In genomic region chr3:35640186-35640584, GRCh38 we compare ENCODE assay signal across 15 cellular contexts. TPM values are rescaled to one million over a fixed set of nuclear protein-coding genes. Genes with fewer than 3 reads are reported as not detected.
DNase-seq lines count a peak whose midpoint lies in the region; ATAC-seq, FAIRE-seq and TF ChIP-seq lines count a peak whose summit lies in the region.
"Had no signal": no experiment of that assay in that cellular context is flagged by ENCODE, and none has a peak within 500 bp of the region (broad histone marks: within the 10 kb centered on the region; RNA-seq: fewer than 3 reads in every experiment).

No MANE protein-coding gene starts in this region.

- H4K8ac ChIP-seq in H1 (ENCODE audit: extremely low read depth, insufficient read depth, low read length): 0 out of 2 replicates have a peak overlapping the region, but pooled peaks have one; percentile 73

- H3K27ac ChIP-seq in A549 (peak overlapping the region in 1 of 2 experiments; percentile 45; a peak in 2 of 6 replicates), H1 (ENCODE audit: low read depth, low read length) (no peak overlapping the region)
- H3K27ac ChIP-seq: ovary, upper lobe of right lung had no signal

- H3K4me3 ChIP-seq in A549 (peak overlapping the region; percentile 58), H1 (ENCODE audit: extremely low read depth in 1 of 4, insufficient read depth in 2 of 4, low read depth in 3 of 4, low read length in 4 of 4) (peak overlapping the region; percentile 65 to 74 (median 68); a peak in 7 of 8 replicates)
- peak overlapping the region; percentile 89 for H3K4me3 ChIP-seq in Jurkat, Clone E6-1 (ENCODE audit: low read length)
- H3K4me3 ChIP-seq: ovary had no signal

- no peak overlapping the region for H3K23ac ChIP-seq in H1 (ENCODE audit: insufficient read length)

- H3K4me3 Mint-ChIP-seq in nephron progenitor cell: peak overlapping the region; percentile 94

- CTCF ChIA-PET in A549 (lab: Yijun Ruan, JAX): interaction anchor here (1.3 to 2.6 kb wide), 2 partner anchors 9 to 17 kb away, joined by 3 to 7 read pairs; no protein-coding TSS in a partner anchor
- CTCF ChIA-PET in H1 (lab: Charles Lee; ENCODE audit: partially characterized antibody): interaction anchor here (0.7 kb wide), 1 partner anchor 10 kb away, joined by 3 read pairs; no protein-coding TSS in a partner anchor
- CTCF ChIA-PET in HEK293T (lab: Yijun Ruan, JAX): no interaction called here

- no peaks in the 10 kb centered on the region for H3K4me1 ChIP-seq in A549
- peaks cover 0 to 7% (median 4%) of the 10 kb centered on the region in 4 experiments; a peak in 5 of 7 replicates for H3K4me1 ChIP-seq in H1 (replicated peaks in 1 of 4; ENCODE audit: control insufficient read depth in 3 of 4, insufficient read depth in 4 of 4, low read length in 3 of 4)
- H3K4me1 ChIP-seq: upper lobe of right lung had no signal

- H3K23me2 ChIP-seq in H1 (ENCODE audit: low read depth, low read length): peaks cover 11% of the 10 kb centered on the region; the same call in 1 of the 2 replicates

- H3K4me2 ChIP-seq in A549 (peak overlapping the region; percentile 98), H1 (ENCODE audit: insufficient read depth in 1 of 2, low read depth in 2 of 2, low read length in 2 of 2) (peak overlapping the region; percentile 96 to 100)

- no peaks in the 10 kb centered on the region for H3K79me2 ChIP-seq in H1 (ENCODE audit: control insufficient read depth in 1 of 2, insufficient read depth in 2 of 2, low read length in 2 of 2)

- H3K79me1 ChIP-seq in H1 (ENCODE audit: low read depth, low read length): no peaks in the 10 kb centered on the region

- peaks cover 63% of the 10 kb centered on the region for H3K27me3 Mint-ChIP-seq in nephron progenitor cell (ENCODE audit: low read depth, poor library complexity)

- H3K9me3 ChIP-seq in A549 (no peaks in the 10 kb centered on the region), H1 (ENCODE audit: insufficient read depth in 2 of 2, low read depth in 1 of 2, low read length in 1 of 2) (no peaks in the 10 kb centered on the region)
- H3K9me3 ChIP-seq: ovary, upper lobe of right lung had no signal

- POLR2A ChIA-PET in A549 (lab: Yijun Ruan, JAX): no interaction called here
- POLR2A ChIA-PET in H1 (lab: Charles Lee; ENCODE audit: partially characterized antibody): no interaction called here
- POLR2A ChIA-PET in HEK293T (lab: Yijun Ruan, JAX): no interaction called here

- TF ChIP-seq CTCF in A549 (IDR thresholded peaks at IDR 0.05): no peak
- TF ChIP-seq CTCF in H1 (IDR thresholded peaks at IDR 0.05; ENCODE audit: control extremely low read depth in 1 of 3, insufficient read depth in 1 of 3, low read depth in 1 of 3, low read length in 3 of 3): no peak
- no peak for TF ChIP-seq CTCF in nephron progenitor cell (IDR thresholded peaks at IDR 0.05)

- H2AFZ ChIP-seq in H1 (ENCODE audit: low read length): no peak overlapping the region

- H3K4ac ChIP-seq in H1 (replicated peaks; ENCODE audit: insufficient read length, low read depth, low read length): no peak overlapping the region

- H3K56ac ChIP-seq in H1 (replicated peaks; ENCODE audit: insufficient read length, low read depth, low read length): no peak overlapping the region

- no peak overlapping the region for H2BK12ac ChIP-seq in H1 (ENCODE audit: low read depth, low read length)

- TF ChIP-seq RAD21 in A549 (conservative IDR thresholded peaks at IDR 0.05 in 1 of 2, IDR thresholded peaks at IDR 0.05 in 1 of 2) (no peak), H1 (IDR thresholded peaks at IDR 0.05 in 1 of 2, conservative IDR thresholded peaks at IDR 0.05 in 1 of 2; ENCODE audit: low read depth in 2 of 2, low read length in 2 of 2) (no peak)

- H3K18ac ChIP-seq in H1 (ENCODE audit: extremely low read depth, low read length): no peak overlapping the region

- 41% methylated on average over 8 of the region's 8 CpGs for WGBS in A549 (ENCODE audit: missing lambda C conversion rate)
- 56% methylated on average over 8 of the region's 8 CpGs; no CpG with 5 or more reads in 1 of the 2 experiments for WGBS in H1 (ENCODE audit: extremely low coverage in 1 of 2, insufficient coverage in 1 of 2, insufficient read length in 1 of 2, insufficient replicate concordance in 2 of 2, low coverage in 1 of 2, low lambda C conversion rate in 2 of 2, missing lambda C conversion rate in 1 of 2), 2 experiments

- peaks cover 19 to 32% (median 30%) of the 10 kb centered on the region in 4 experiments for H3K27me3 ChIP-seq in H1 (replicated peaks in 1 of 4; ENCODE audit: control insufficient read depth in 3 of 4, extremely low read depth in 1 of 4, insufficient read depth in 3 of 4, low read length in 3 of 4)
- H3K27me3 ChIP-seq: ovary had no signal

- no peak overlapping the region for H4K91ac ChIP-seq in H1 (replicated peaks; ENCODE audit: insufficient read length, low read length)

- H3K9ac ChIP-seq in H1 (replicated peaks in 1 of 4; ENCODE audit: extremely low read depth in 1 of 4, low read depth in 3 of 4, low read length in 3 of 4): no peak overlapping the region

- ATAC-seq in A549: no peak

- intact Hi-C loops in posterior vena cava (cut with DNase I): loop anchor here in 1 of 2 donors (10.0 kb wide), 1 partner anchor 1135 kb away; no protein-coding TSS in a partner anchor

- DNase-seq in A549 (ENCODE audit: low read depth in 1 of 2, low spot score in 1 of 2) (no peak), H1 (ENCODE audit: low read depth in 1 of 2, low spot score in 2 of 2) (no peak), nephron progenitor cell (no peak), HEK293T (ENCODE audit: extremely low spot score) (no peak), posterior vena cava (ENCODE audit: low spot score) (no peak)
- DNase-seq in Jurkat, Clone E6-1 (ENCODE audit: low read depth, low spot score): no peak
- no peak for DNase-seq in stimulated activated CD8-positive, alpha-beta memory T cell treated with anti-CD3 and anti-CD28 coated beads, Interleukin-4, amount 100 ng/mL, for 48 hours
- DNase-seq in stimulated activated CD4-positive, alpha-beta T cell treated with anti-CD3 and anti-CD28 coated beads, Interleukin-2, amount 100 ng/mL, for 48 hours: no peak
- DNase-seq: activated CD4-positive, alpha-beta T cell treated with anti-CD3 and anti-CD28 coated beads for 4 hours; activated naive CD4-positive, alpha-beta T cell treated with anti-CD3 and anti-CD28 coated beads, Interleukin-2, amount 10 ng/mL, durations not matched to agents 7 days and 5 days; NCI-H1105; ovary had no signal

- no peaks in the 10 kb centered on the region for H3K36me3 Mint-ChIP-seq in nephron progenitor cell (ENCODE audit: low read depth)
- H3K36me3 Mint-ChIP-seq: activated naive CD4-positive, alpha-beta T cell treated with anti-CD3 and anti-CD28 coated beads, Interleukin-2, amount 10 ng/mL, durations not matched to agents 7 days and 5 days had no signal

- peaks cover 19% of the 10 kb centered on the region for H3K4me1 Mint-ChIP-seq in nephron progenitor cell

- no peak for TF ChIP-seq POLR2A in A549 (IDR thresholded peaks at IDR 0.05; ENCODE audit: low read length)
- TF ChIP-seq POLR2A in H1 (IDR thresholded peaks at IDR 0.05; ENCODE audit: control extremely low read depth in 1 of 2, low read depth in 2 of 2, low read length in 2 of 2): no peak

- H2BK120ac ChIP-seq in H1 (replicated peaks; ENCODE audit: low read depth, low read length): no peak overlapping the region

- no peak overlapping the region for H2AK5ac ChIP-seq in H1 (ENCODE audit: low read depth, low read length)

- peaks cover 5% of the 10 kb centered on the region for H3K9me3 Mint-ChIP-seq in nephron progenitor cell
- H3K9me3 Mint-ChIP-seq: activated naive CD4-positive, alpha-beta T cell treated with anti-CD3 and anti-CD28 coated beads, Interleukin-2, amount 10 ng/mL, durations not matched to agents 7 days and 5 days had no signal

- H2BK20ac ChIP-seq in H1 (ENCODE audit: low read length): no peak overlapping the region

- no peak overlapping the region for H4K5ac ChIP-seq in H1 (ENCODE audit: insufficient read length, low read depth, low read length)

- no peak for TF ChIP-seq EP300 in A549 (IDR thresholded peaks at IDR 0.05)
- TF ChIP-seq EP300 in H1 (IDR thresholded peaks at IDR 0.05; ENCODE audit: borderline replicate concordance in 1 of 2, low read depth in 2 of 2, low read length in 2 of 2): no peak

- H2BK15ac ChIP-seq in H1 (ENCODE audit: low read length): no peak overlapping the region

- no peak overlapping the region for H3K14ac ChIP-seq in H1 (ENCODE audit: insufficient read length)

- H3K36me3 ChIP-seq in H1 (ENCODE audit: control insufficient read depth in 2 of 4, insufficient read depth in 4 of 4, low read length in 3 of 4): no peaks in the 10 kb centered on the region
- H3K36me3 ChIP-seq: ovary, upper lobe of right lung had no signal

- FAIRE-seq in A549 (lab: Jason Lieb, UNC) (no peak), H1 (lab: Jason Lieb, UNC) (no peak)
- FAIRE-seq: islet of Langerhans had no signal

- no peak overlapping the region for H3K27ac Mint-ChIP-seq in nephron progenitor cell
- H3K27ac Mint-ChIP-seq: activated naive CD4-positive, alpha-beta T cell treated with anti-CD3 and anti-CD28 coated beads, Interleukin-2, amount 10 ng/mL, durations not matched to agents 7 days and 5 days had no signal

- H2BK5ac ChIP-seq in H1 (ENCODE audit: low read depth, low read length): no peak overlapping the region

- H4K20me1 ChIP-seq in H1 (replicated peaks in 1 of 2; ENCODE audit: control insufficient read depth in 1 of 2, insufficient read depth in 2 of 2, low read length in 2 of 2): peaks cover 0 to 3% of the 10 kb centered on the region in 2 experiments

TF ChIP-seq in H1, 55 proteins besides CTCF, POLR2A, EP300 and RAD21 (continues in another document):
- no peak for TF ChIP-seq SP1 (IDR thresholded peaks at IDR 0.05; ENCODE audit: low read depth, low read length)

TF ChIP-seq in HEK293T, 16 proteins besides CTCF, POLR2A, EP300 and RAD21 (continues in another document):
- TF ChIP-seq ARNT (IDR thresholded peaks at IDR 0.05): no peak
- no peak for TF ChIP-seq FOXA1 (IDR thresholded peaks at IDR 0.05)
- TF ChIP-seq ZNF384 (IDR thresholded peaks at IDR 0.05): no peak

RNA-seq across cellular contexts. Expression of gene ARPP21, which starts 0.9 kb away (rescaled TPM):
- polyA plus RNA-seq in A549 (2011; rRNA removed) (0.03 and 0.04 TPM in 2 replicates), A549 (2017; fragmentation: RNase III; extraction: RNeasy Plus Mini Kit Qiagen cat#74134 plus additional on column Dnase treatment) (not detected in 3 replicates), H1 (2011; rRNA removed) (not detected in 2 replicates)
- polyA plus RNA-seq in A549 (2012; cell fraction: cytosol; rRNA removed): 0.01 TPM in 1 of 2 replicates, not detected in the other
- polyA plus RNA-seq in A549 (2012; cell fraction: nucleus; rRNA removed): 0.01 TPM in 1 of 2 replicates, not detected in the other
- 0.83 and 1.3 TPM in 2 replicates for polyA minus RNA-seq in A549 (2011; rRNA and poly(A)+ RNA removed)
- polyA plus RNA-seq in Jurkat, Clone E6-1 (2012; ENCODE audit: insufficient read depth, insufficient read length): 80.0 TPM
- not detected in 2 replicates for total RNA-seq in H1 (2021; fragmentation: NEBNext Ultra II Directional; extraction: Animal tissue kit (Norgen Biotek cat#: 25700))
- not detected for polyA plus RNA-seq in H1 (2011; cell fraction: cytosol; rRNA removed)
- polyA plus RNA-seq in H1 (2011; cell fraction: nucleus; rRNA removed): not detected
- not detected in 4 replicates for polyA plus RNA-seq in H1 (2012, experiment 1 of 2)
- not detected for polyA plus RNA-seq in H1 (2012, experiment 2 of 2)
- polyA plus RNA-seq in H1 (2013, experiment 1 of 2): not detected
- polyA plus RNA-seq in H1 (2013, experiment 2 of 2): 0.11 TPM
- polyA minus RNA-seq in H1 (2011; rRNA and poly(A)+ RNA removed): not detected in 2 replicates
- not detected for polyA minus RNA-seq in H1 (2011; cell fraction: cytosol; rRNA and poly(A)+ RNA removed)
- not detected for polyA minus RNA-seq in H1 (2011; cell fraction: nucleus; rRNA and poly(A)+ RNA removed)
- total RNA-seq in posterior vena cava: not detected
- total RNA-seq: ovary, SK-MEL-5, upper lobe of right lung had no signal
- polyA plus RNA-seq: ovary had no signal

Comparison
In these comparisons a context has a peak if more than half of its experiments do, and no peak if none do; other contexts are left out.
1. Of the 18 proteins assayed by ChIP-seq in both H1 and A549: peak only in H1: none; only in A549: CBX8 and RNF2; in both: none; in neither: 16.